14 cellular contexts compared by ENCODE assay signal in genomic region chr5:119347574-119347973, GRCh38. TPM values are rescaled to one million over a fixed set of nuclear protein-coding genes. Genes with fewer than 3 reads are reported as not detected.
A peak's percentile ranks its signal among the peaks of the same experiment; 100 is the strongest.
DNase-seq lines count a peak whose midpoint lies in the region; ATAC-seq, FAIRE-seq and TF ChIP-seq lines count a peak whose summit lies in the region.
"Had no signal": no experiment of that assay in that cellular context is flagged by ENCODE, and none has a peak within 500 bp of the region (broad histone marks: within the 10 kb centered on the region; RNA-seq: fewer than 3 reads in every experiment).

No MANE protein-coding gene starts in this region.

- H3K36me3 Mint-ChIP-seq in activated T-cell treated with anti-CD3 and anti-CD28 coated beads, Interleukin-2, amount 50 U/mL, for 24 hours (ENCODE audit: low read depth), result peaks cover 67% of the 10 kb centered on the region
- peaks cover 5% of the 10 kb centered on the region for H3K36me3 Mint-ChIP-seq in stimulated activated memory B cell treated with anti-CD40 and anti-IgM and Interleukin-4, amounts not matched to agents 10 μg/mL and 1 μg/mL and 100 μg/mL, for 72 hours

- H3K9me3 Mint-ChIP-seq in activated T-cell treated with anti-CD3 and anti-CD28 coated beads, Interleukin-2, amount 50 U/mL, for 24 hours, result no peaks in the 10 kb centered on the region
- no peaks in the 10 kb centered on the region for H3K9me3 Mint-ChIP-seq in stimulated activated memory B cell treated with anti-CD40 and anti-IgM and Interleukin-4, amounts not matched to agents 10 μg/mL and 1 μg/mL and 100 μg/mL, for 72 hours

- peaks cover 3% of the 10 kb centered on the region for H3K36me3 ChIP-seq in bronchial epithelial cell (ENCODE audit: control insufficient read depth, insufficient read depth, low read length)
- H3K36me3 ChIP-seq: cardiac muscle cell, heart left ventricle had no signal

- H3K27me3 Mint-ChIP-seq in activated T-cell treated with anti-CD3 and anti-CD28 coated beads, Interleukin-2, amount 50 U/mL, for 24 hours, result no peaks in the 10 kb centered on the region
- H3K27me3 Mint-ChIP-seq in stimulated activated memory B cell treated with anti-CD40 and anti-IgM and Interleukin-4, amounts not matched to agents 10 μg/mL and 1 μg/mL and 100 μg/mL, for 72 hours, result no peaks in the 10 kb centered on the region

- peak overlapping the region; percentile 98 for H3K27ac Mint-ChIP-seq in activated T-cell treated with anti-CD3 and anti-CD28 coated beads, Interleukin-2, amount 50 U/mL, for 24 hours
- H3K27ac Mint-ChIP-seq in stimulated activated memory B cell treated with anti-CD40 and anti-IgM and Interleukin-4, amounts not matched to agents 10 μg/mL and 1 μg/mL and 100 μg/mL, for 72 hours, result peak overlapping the region; percentile 88

- peak; percentile 13 for FAIRE-seq in bronchial epithelial cell (lab: Jason Lieb, UNC)

- no peak overlapping the region for H3K4me3 ChIP-seq in bronchial epithelial cell (ENCODE audit: low read depth, low read length)
- H3K4me3 ChIP-seq: cardiac muscle cell, heart left ventricle, lung had no signal

- H3K27me3 ChIP-seq in bronchial epithelial cell (ENCODE audit: control insufficient read depth, insufficient read depth, low read length), result no peaks in the 10 kb centered on the region
- H3K27me3 ChIP-seq: cardiac muscle cell, heart left ventricle had no signal

- H3K4me3 Mint-ChIP-seq in activated T-cell treated with anti-CD3 and anti-CD28 coated beads, Interleukin-2, amount 50 U/mL, for 24 hours, result no peak overlapping the region
- H3K4me3 Mint-ChIP-seq in stimulated activated memory B cell treated with anti-CD40 and anti-IgM and Interleukin-4, amounts not matched to agents 10 μg/mL and 1 μg/mL and 100 μg/mL, for 72 hours, result no peak overlapping the region

- no peak for ATAC-seq in stimulated activated memory B cell treated with anti-CD40 and anti-IgM and Interleukin-4, amounts not matched to agents 10 μg/mL and 1 μg/mL and 100 μg/mL, for 72 hours
- ATAC-seq: heart left ventricle, Right ventricle myocardium inferior had no signal

- no peak for TF ChIP-seq CTCF in bronchial epithelial cell (IDR thresholded peaks at IDR 0.05; ENCODE audit: insufficient read depth, low read length, severe bottlenecking)

- no peak for DNase-seq in activated T-cell treated with anti-CD3 and anti-CD28 coated beads, Interleukin-2, amount 50 U/mL, for 24 hours
- DNase-seq in activated T-cell treated with anti-CD3 and anti-CD28 coated beads for 4 hours, result no peak
- peak; percentile 2 for DNase-seq in NCI-H146 treated with DMSO at 0.1 percent for 48 hours (lab: John Stamatoyannopoulos, UW; ENCODE audit: unreplicated experiment)
- DNase-seq in bronchial epithelial cell (ENCODE audit: low read depth), result no peak
- DNase-seq in DMS114 treated with DMSO at 0.1 percent for 48 hours (lab: John Stamatoyannopoulos, UW; ENCODE audit: unreplicated experiment), result no peak
- DNase-seq in stimulated activated CD4-positive, alpha-beta T cell treated with anti-CD3 and anti-CD28 coated beads, Interleukin-4, amount 100 ng/mL, for 24 hours, result no peak
- DNase-seq in hypothalamus (lab: John Stamatoyannopoulos, UW), result no peak
- DNase-seq: AML-193, heart left ventricle, posterior cingulate gyrus had no signal

- H3K4me1 Mint-ChIP-seq in activated T-cell treated with anti-CD3 and anti-CD28 coated beads, Interleukin-2, amount 50 U/mL, for 24 hours (ENCODE audit: low read depth), result peaks cover 93% of the 10 kb centered on the region
- peaks cover 88% of the 10 kb centered on the region for H3K4me1 Mint-ChIP-seq in stimulated activated memory B cell treated with anti-CD40 and anti-IgM and Interleukin-4, amounts not matched to agents 10 μg/mL and 1 μg/mL and 100 μg/mL, for 72 hours

RNA-seq across cellular contexts. Expression of gene TNFAIP8, which starts 8.2 kb away (rescaled TPM):
- total RNA-seq in bronchial epithelial cell, result 51.9 and 57.1 TPM in 2 replicates
